17 cellular contexts compared by ENCODE assay signal in the genomic region with DNA sequence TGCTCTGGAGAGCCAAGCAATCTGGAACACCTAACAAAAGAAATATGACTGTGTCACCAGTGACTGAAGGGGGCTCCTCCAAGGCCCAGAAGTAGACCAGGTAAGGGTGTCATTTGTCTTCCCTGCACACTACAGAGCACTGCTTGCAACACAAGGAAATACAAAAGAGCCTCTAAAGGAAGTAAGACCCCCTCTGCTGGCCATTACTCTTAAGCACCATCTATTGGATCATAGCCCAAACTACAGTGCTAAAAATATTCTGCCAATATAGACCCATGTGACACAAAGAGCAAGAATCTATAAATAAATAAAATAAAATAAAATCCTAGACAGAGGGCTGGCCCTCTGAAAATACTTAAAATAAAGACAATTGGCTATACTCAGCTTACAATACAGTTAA.
DNase-seq lines count a peak whose midpoint lies in the region; ATAC-seq and TF ChIP-seq lines count a peak whose summit lies in the region.
"Had no signal": no experiment of that assay in that cellular context is flagged by ENCODE, and none has a peak within 500 bp of the region (broad histone marks: within the 10 kb centered on the region; RNA-seq: fewer than 3 reads in every experiment).

No MANE protein-coding gene starts in this region.

- no peak overlapping the region for H3K27ac ChIP-seq in H9 (ENCODE audit: insufficient read length, low read depth, low read length)
- H3K27ac ChIP-seq in PC-3 (ENCODE audit: low read length) = no peak overlapping the region
- no peak overlapping the region for H3K27ac ChIP-seq in neuronal stem cell (replicated peaks; ENCODE audit: low read length)
- no peak overlapping the region for H3K27ac ChIP-seq in coronary artery
- H3K27ac ChIP-seq: left lung had no signal

- no peak overlapping the region for H3K27ac Mint-ChIP-seq in H9
- H3K27ac Mint-ChIP-seq: CD14-positive monocyte; naive thymus-derived CD4-positive, alpha-beta T cell had no signal

- H3K27me3 ChIP-seq in H9 (ENCODE audit: insufficient read depth, low read length) (no peaks in the 10 kb centered on the region), PC-3 (ENCODE audit: low read length) (no peaks in the 10 kb centered on the region), neuronal stem cell (ENCODE audit: control insufficient read depth in 3 of 3, insufficient read depth in 3 of 3, low read depth in 1 of 3, low read length in 3 of 3) (no peaks in the 10 kb centered on the region)
- H3K27me3 ChIP-seq: left lung had no signal

- H2BK120ac ChIP-seq in H9 (ENCODE audit: low read depth, low read length, poor library complexity, severe bottlenecking) (no peak overlapping the region), neuronal stem cell (ENCODE audit: low read depth, low read length) (no peak overlapping the region)

- H3K14ac ChIP-seq in H9 (ENCODE audit: insufficient read depth, low read length) (no peak overlapping the region), neuronal stem cell (ENCODE audit: low read length) (no peak overlapping the region)

- no peak overlapping the region for H3K23ac ChIP-seq in H9 (ENCODE audit: insufficient read length, low read depth, low read length)
- no peak overlapping the region for H3K23ac ChIP-seq in neuronal stem cell (ENCODE audit: low read depth, low read length, poor library complexity)

- no peaks in the 10 kb centered on the region for H3K27me3 Mint-ChIP-seq in H9 (ENCODE audit: low read depth)
- H3K27me3 Mint-ChIP-seq: naive thymus-derived CD4-positive, alpha-beta T cell had no signal

- H3K36me3 Mint-ChIP-seq in H9 (ENCODE audit: insufficient read depth in 1 of 3, low read depth in 3 of 3) = peaks cover 2 to 41% (median 11%) of the 10 kb centered on the region in 3 experiments
- H3K36me3 Mint-ChIP-seq: CD14-positive monocyte; naive thymus-derived CD4-positive, alpha-beta T cell had no signal

- H4K20me1 ChIP-seq in H9 (ENCODE audit: control insufficient read depth, insufficient read depth, insufficient read length) (no peaks in the 10 kb centered on the region), PC-3 (ENCODE audit: low read length) (no peaks in the 10 kb centered on the region)

- H2AK5ac ChIP-seq in H9 (ENCODE audit: insufficient read length, low read length) = no peak overlapping the region
- no peak overlapping the region for H2AK5ac ChIP-seq in neuronal stem cell (ENCODE audit: low read depth, low read length)

- H3K4me3 ChIP-seq in PC-3 (ENCODE audit: low read length) (no peak overlapping the region), neuronal stem cell (ENCODE audit: low read length in 2 of 2) (no peak overlapping the region), coronary artery (no peak overlapping the region)
- H3K4me3 ChIP-seq: left lung had no signal

- no peak overlapping the region for H2BK20ac ChIP-seq in H9 (ENCODE audit: low read depth, low read length, poor library complexity, severe bottlenecking)

- H4K8ac ChIP-seq in H9 (replicated peaks; ENCODE audit: insufficient read length, low read depth, low read length) (no peak overlapping the region), neuronal stem cell (ENCODE audit: low read depth, low read length) (peak overlapping the region; percentile 72)

- H3K79me1 ChIP-seq in H9 (ENCODE audit: insufficient read depth, low read depth, low read length, poor library complexity, severe bottlenecking) (no peaks in the 10 kb centered on the region), neuronal stem cell (ENCODE audit: low read depth, low read length) (peaks cover 3% of the 10 kb centered on the region)

- H4K5ac ChIP-seq in H9 (ENCODE audit: insufficient read length, low read depth, low read length) = no peak overlapping the region

- no peak overlapping the region for H2AFZ ChIP-seq in H9 (ENCODE audit: low read length)
- no peak overlapping the region for H2AFZ ChIP-seq in PC-3 (ENCODE audit: low read length)
- H2AFZ ChIP-seq in neuronal stem cell (ENCODE audit: low read length) = no peak overlapping the region

- H3K9me2 ChIP-seq in PC-3 (replicated peaks; ENCODE audit: low read length) = no peaks in the 10 kb centered on the region

- intact Hi-C loops in PC-3 (cut with micrococcal nuclease) = no loop called here

- POLR2A ChIA-PET in PC-3 (lab: Charles Lee; ENCODE audit: unreplicated experiment) = no interaction called here

- H3K9me3 Mint-ChIP-seq in H9 = peaks cover 22 to 27% of the 10 kb centered on the region in 2 experiments

- no peak overlapping the region for H3K56ac ChIP-seq in H9 (ENCODE audit: insufficient read length, low read depth, low read length)

- no peak for ATAC-seq in PC-3
- ATAC-seq: left lung; naive thymus-derived CD4-positive, alpha-beta T cell had no signal

- BruUV-seq in PC-3 (replicated peaks; lab: Mats Ljungman, UMichigan) = no TSS peak

- CTCF ChIA-PET in PC-3 (lab: Charles Lee) = no interaction called here

- no peaks in the 10 kb centered on the region for H3K79me2 ChIP-seq in H9 (ENCODE audit: insufficient read depth, low read length)
- H3K79me2 ChIP-seq in PC-3 (ENCODE audit: low read length) = no peaks in the 10 kb centered on the region

- no peak overlapping the region for H3T11ph ChIP-seq in H9 (ENCODE audit: low read length)

- DNase-seq in DMS 273 (lab: John Stamatoyannopoulos, UW; ENCODE audit: unreplicated experiment) (peak; percentile 2), DMS 273 treated with DMSO at 0.1 percent for 48 hours (lab: John Stamatoyannopoulos, UW) (no peak), H9 (no peak), PC-3 (no peak), neuronal stem cell (ENCODE audit: low spot score) (no peak), NCI-H524 (lab: John Stamatoyannopoulos, UW) (no peak), coronary artery (ENCODE audit: low spot score) (no peak), HCEC 1CT (no peak)
- DNase-seq: 8988T; activated CD4-positive, alpha-beta T cell treated with anti-CD3 and anti-CD28 coated beads for 1 hour; activated naive CD4-positive, alpha-beta T cell treated with Interleukin-2 at 50 U/mL for 16 hours; EL; left lung; NCI-H1694 treated with DMSO at 0.1 percent for 48 hours; NCI-H524 treated with DMSO at 0.1 percent for 48 hours had no signal

- H3K4me3 Mint-ChIP-seq in H9 = no peak overlapping the region
- H3K4me3 Mint-ChIP-seq: CD14-positive monocyte; naive thymus-derived CD4-positive, alpha-beta T cell had no signal

- H3K36me3 ChIP-seq in PC-3 (ENCODE audit: low read depth, low read length) = no peaks in the 10 kb centered on the region
- H3K36me3 ChIP-seq in neuronal stem cell (replicated peaks in 1 of 2; ENCODE audit: control insufficient read depth in 2 of 2, insufficient read depth in 2 of 2, low read length in 2 of 2) = peaks cover 0 to 2% of the 10 kb centered on the region in 2 donors
- H3K36me3 ChIP-seq: left lung had no signal

- peak; percentile 64; the same call in 2 of the 3 replicates for TF ChIP-seq CTCF in H9 (conservative IDR thresholded peaks at IDR 0.05)
- TF ChIP-seq CTCF in PC-3 (conservative IDR thresholded peaks at IDR 0.05; ENCODE audit: low read depth, low read length) = peak; percentile 31; the same call in 1 of the 2 replicates
- TF ChIP-seq CTCF in coronary artery (IDR thresholded peaks at IDR 0.05) = no peak

- H3K18ac ChIP-seq in H9 (ENCODE audit: insufficient read length, low read depth, low read length) (no peak overlapping the region), neuronal stem cell (ENCODE audit: low read length) (peak overlapping the region; percentile 48)

- no peaks in the 10 kb centered on the region for H3K4me1 ChIP-seq in H9 (ENCODE audit: insufficient read depth, low read length)
- H3K4me1 ChIP-seq in PC-3 (ENCODE audit: insufficient read depth, low read length) = no peaks in the 10 kb centered on the region
- H3K4me1 ChIP-seq in neuronal stem cell (ENCODE audit: control insufficient read depth in 2 of 2, insufficient read depth in 1 of 2, low read depth in 1 of 2, low read length in 2 of 2) = no peaks in the 10 kb centered on the region
- H3K4me1 ChIP-seq: left lung had no signal

- H2BK5ac ChIP-seq in H9 (ENCODE audit: insufficient read length, low read length) = no peak overlapping the region
- no peak overlapping the region for H2BK5ac ChIP-seq in neuronal stem cell (ENCODE audit: low read length)

- H3F3A ChIP-seq in PC-3 (ENCODE audit: low read length, unreplicated experiment) = no peaks in the 10 kb centered on the region

- H3K4me2 ChIP-seq in H9 (ENCODE audit: insufficient read depth, insufficient read length, low read length) = no peak overlapping the region
- H3K4me2 ChIP-seq in PC-3 (ENCODE audit: low read length) = no peak overlapping the region
- H3K4me2 ChIP-seq in neuronal stem cell (ENCODE audit: insufficient read depth, low read length, poor library complexity, severe bottlenecking) = no peak overlapping the region

- peaks cover 18 to 35% of the 10 kb centered on the region in 2 experiments for H3K4me1 Mint-ChIP-seq in H9
- H3K4me1 Mint-ChIP-seq: CD14-positive monocyte; naive thymus-derived CD4-positive, alpha-beta T cell had no signal

- H2BK12ac ChIP-seq in H9 (ENCODE audit: insufficient read length, low read depth, low read length) = no peak overlapping the region
- H2BK12ac ChIP-seq in neuronal stem cell (ENCODE audit: low read length) = no peak overlapping the region

- no peaks in the 10 kb centered on the region for H3K23me2 ChIP-seq in H9 (ENCODE audit: insufficient read length, low read depth, low read length, poor library complexity, severe bottlenecking)

- no peak overlapping the region for H3K4ac ChIP-seq in H9 (ENCODE audit: low read depth, low read length)
- no peak overlapping the region for H3K4ac ChIP-seq in neuronal stem cell (ENCODE audit: low read length)

- H3K9ac ChIP-seq in H9 (ENCODE audit: extremely low read depth, insufficient read length, low read length) = no peak overlapping the region
- H3K9ac ChIP-seq in PC-3 (ENCODE audit: low read length) = no peak overlapping the region
- no peak overlapping the region for H3K9ac ChIP-seq in neuronal stem cell (ENCODE audit: low read depth, low read length, poor library complexity)

- H4K91ac ChIP-seq in H9 (ENCODE audit: insufficient read length, low read depth, low read length) (no peak overlapping the region), neuronal stem cell (ENCODE audit: low read depth, low read length, poor library complexity) (no peak overlapping the region)

- H2BK15ac ChIP-seq in H9 (ENCODE audit: low read depth, low read length) (no peak overlapping the region), neuronal stem cell (ENCODE audit: low read length) (no peak overlapping the region)

- H3K9me3 ChIP-seq in H9 (ENCODE audit: control insufficient read depth, low read depth, low read length) (no peaks in the 10 kb centered on the region), PC-3 (ENCODE audit: low read length) (no peaks in the 10 kb centered on the region), neuronal stem cell (replicated peaks in 1 of 2; ENCODE audit: control insufficient read depth in 2 of 2, insufficient read depth in 1 of 2, low read depth in 1 of 2, low read length in 2 of 2) (peaks cover 0 to 5% of the 10 kb centered on the region in 2 donors)
